Comparison of ENCODE assay signal across 14 cellular contexts in the genomic region with DNA sequence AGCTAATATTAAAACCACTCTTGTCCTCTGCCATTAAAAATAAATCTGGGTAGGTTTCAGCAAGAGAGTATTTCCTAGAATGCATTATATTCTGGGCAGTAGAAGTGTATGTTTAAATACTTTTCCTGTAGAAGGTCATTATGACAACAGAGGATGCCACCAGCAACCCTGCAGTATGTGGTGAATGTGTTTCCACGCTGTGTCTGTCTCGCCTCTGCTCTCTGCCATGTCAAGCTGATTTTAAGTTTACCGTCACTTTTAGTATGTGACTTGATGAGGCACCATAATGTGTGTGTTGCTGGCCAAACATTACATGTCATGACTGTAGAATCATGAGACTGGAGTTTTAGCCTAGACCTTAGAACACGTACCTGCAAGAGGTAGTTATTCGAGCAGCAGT.
"Had no signal": no experiment of that assay in that cellular context is flagged by ENCODE, and none has a peak within 500 bp of the region (broad histone marks: within the 10 kb centered on the region; RNA-seq: fewer than 3 reads in every experiment).

No MANE protein-coding gene starts in this region.

- ATAC-seq: left lobe of liver, psoas muscle, T-helper 17 cell had no signal

- H3K36me3 ChIP-seq: heart right ventricle, tibial artery had no signal

- H3K9me3 ChIP-seq: heart right ventricle, mucosa of descending colon, psoas muscle, tibial artery had no signal

- H3K9me3 Mint-ChIP-seq: activated naive CD8-positive, alpha-beta T cell treated with anti-CD3 and anti-CD28 coated beads, Interleukin-2, amount 10 ng/mL, durations not matched to agents 7 days and 5 days; activated T-helper 1 cell treated with anti-CD3 and anti-CD28 coated beads, Interleukin-12 subunit alpha, Interleukin-12 subunit beta, Interleukin-2, Interleukin-4 antibody, amounts not matched to agents 30 ng/mL and 10 ng/mL and 1 ng/mL, durations not matched to agents 14 hours and 24 hours and 36 hours; brain; nephron had no signal

- H3K27me3 ChIP-seq: heart right ventricle, tibial artery had no signal

- H3K27me3 Mint-ChIP-seq: activated naive CD8-positive, alpha-beta T cell treated with anti-CD3 and anti-CD28 coated beads, Interleukin-2, amount 10 ng/mL, durations not matched to agents 7 days and 5 days; brain; T-helper 17 cell had no signal

- H3K27ac Mint-ChIP-seq: activated naive CD8-positive, alpha-beta T cell treated with anti-CD3 and anti-CD28 coated beads, Interleukin-2, amount 10 ng/mL, durations not matched to agents 7 days and 5 days; activated T-helper 1 cell treated with anti-CD3 and anti-CD28 coated beads, Interleukin-12 subunit alpha, Interleukin-12 subunit beta, Interleukin-2, Interleukin-4 antibody, amounts not matched to agents 30 ng/mL and 10 ng/mL and 1 ng/mL, durations not matched to agents 14 hours and 24 hours and 36 hours; nephron; T-helper 17 cell had no signal

- H3K4me3 ChIP-seq: heart right ventricle, mucosa of descending colon, psoas muscle, tibial artery had no signal

- DNase-seq: activated CD4-positive, alpha-beta T cell treated with anti-CD3 and anti-CD28 coated beads for 4 hours; activated naive CD8-positive, alpha-beta T cell treated with anti-CD3 and anti-CD28 coated beads, Interleukin-2, amount 10 ng/mL, durations not matched to agents 7 days and 5 days; effector memory CD4-positive, alpha-beta T cell; heart right ventricle; mucosa of descending colon; psoas muscle; stimulated activated CD4-positive, alpha-beta T cell treated with anti-CD3 and anti-CD28 coated beads, Interleukin-1b, Interleukin-23, amount 100 ng/mL, for 48 hours; T-helper 17 cell; tibial artery had no signal

- H3K4me3 Mint-ChIP-seq: activated naive CD8-positive, alpha-beta T cell treated with anti-CD3 and anti-CD28 coated beads, Interleukin-2, amount 10 ng/mL, durations not matched to agents 7 days and 5 days; activated T-helper 1 cell treated with anti-CD3 and anti-CD28 coated beads, Interleukin-12 subunit alpha, Interleukin-12 subunit beta, Interleukin-2, Interleukin-4 antibody, amounts not matched to agents 30 ng/mL and 10 ng/mL and 1 ng/mL, durations not matched to agents 14 hours and 24 hours and 36 hours; brain; nephron; T-helper 17 cell had no signal

- H3K27ac ChIP-seq: epithelial cell of prostate, psoas muscle had no signal
